ENCODE assay signal across 1 cellular context in genomic region chr12:40727774-40728483, GRCh38.
TF ChIP-seq lines count a peak whose summit lies in the region.

No MANE protein-coding gene starts in this region.

TF ChIP-seq in GM23338, 12 proteins besides CTCF, POLR2A, EP300 and RAD21 (continued from another document):
- TF ChIP-seq ZNF462 (CRISPR knock-in tag; IDR thresholded peaks at IDR 0.05) = no peak
- no peak for TF ChIP-seq JUNB (IDR thresholded peaks at IDR 0.05; ENCODE audit: unreplicated experiment)
- no peak for TF ChIP-seq ZNF331 (CRISPR knock-in tag; IDR thresholded peaks at IDR 0.05; ENCODE audit: low read depth)
- TF ChIP-seq NANOG (IDR thresholded peaks at IDR 0.05; ENCODE audit: borderline replicate concordance) = no peak
- TF ChIP-seq STAT1 (IDR thresholded peaks at IDR 0.05; ENCODE audit: unreplicated experiment) = no peak
- no peak for TF ChIP-seq ZNF114 (CRISPR knock-in tag; IDR thresholded peaks at IDR 0.05)
- TF ChIP-seq REST (IDR thresholded peaks at IDR 0.05; ENCODE audit: unreplicated experiment) = no peak
- TF ChIP-seq POLR2AphosphoS5 (IDR thresholded peaks at IDR 0.05; ENCODE audit: low read depth) = no peak
